In genomic region chr5:36561596-36561995, GRCh38 we compare ENCODE assay signal across 21 cellular contexts. TPM values are rescaled to one million over a fixed set of nuclear protein-coding genes. Genes with fewer than 3 reads are reported as not detected.
"Had no signal": no experiment of that assay in that cellular context is flagged by ENCODE, and none has a peak within 500 bp of the region (broad histone marks: within the 10 kb centered on the region; RNA-seq: fewer than 3 reads in every experiment).

No MANE protein-coding gene starts in this region.

- H3K27ac ChIP-seq: breast epithelium, foreskin keratinocyte, heart right ventricle, left lung, spleen, tibial nerve, VCaP had no signal

- H3K9me3 ChIP-seq: breast epithelium, left lung had no signal

- DNase-seq: activated CD4-positive, alpha-beta T cell treated with anti-CD3 and anti-CD28 coated beads for 4 hours; activated CD4-positive, alpha-beta T cell treated with anti-CD3 and anti-CD28 coated beads, Interleukin-2, amount 50 U/mL, for 4 hours; activated naive CD4-positive, alpha-beta T cell; activated T-cell treated with anti-CD3 and anti-CD28 coated beads for 4 hours; activated T-cell treated with anti-CD3 and anti-CD28 coated beads, Interleukin-2, amount 50 U/mL, for 72 hours; central memory CD4-positive, alpha-beta T cell; endodermal cell; foreskin keratinocyte; heart right ventricle; kidney glomerular epithelial cell; left lung; mesendoderm; posterior cingulate gyrus; right cardiac atrium; spleen; stimulated activated naive CD4-positive, alpha-beta T cell treated with Interleukin-2 at 50 U/mL for 16 hours had no signal

- H3K4me3 ChIP-seq: breast epithelium, heart right ventricle, left lung, lung, spleen, tibial nerve had no signal

- H3K4me1 ChIP-seq: breast epithelium, foreskin keratinocyte, heart right ventricle, left lung, spleen, tibial nerve had no signal

- H3K27me3 ChIP-seq: breast epithelium, foreskin keratinocyte, heart right ventricle, left lung, spleen, tibial nerve had no signal

- H3K36me3 ChIP-seq: breast epithelium, heart right ventricle, left lung, spleen, tibial nerve had no signal

RNA-seq across cellular contexts. Expression of gene SLC1A3, which starts 44.8 kb away (rescaled TPM):
- total RNA-seq: glomerular endothelial cell had no signal
